23 cellular contexts compared by ENCODE assay signal in the genomic region with DNA sequence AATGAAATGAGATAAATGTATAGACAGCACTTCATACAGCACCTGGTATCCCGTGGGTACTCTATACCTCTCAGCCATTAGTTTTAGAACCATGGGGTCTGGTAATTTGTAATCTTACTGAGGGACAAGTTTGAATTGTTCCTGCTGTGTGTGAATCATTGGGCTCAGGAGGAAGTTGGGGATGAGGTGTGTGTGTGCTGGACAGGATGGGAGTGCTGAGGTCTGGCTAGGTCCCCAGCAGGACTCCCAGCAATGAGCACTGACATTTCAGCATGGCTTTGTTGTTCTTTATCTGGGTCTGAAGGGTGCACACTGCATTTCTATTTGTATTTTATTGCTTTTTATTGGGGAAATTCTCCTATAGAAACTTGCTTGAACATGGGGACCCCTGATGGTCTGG.
"Had no signal": no experiment of that assay in that cellular context is flagged by ENCODE, and none has a peak within 500 bp of the region (broad histone marks: within the 10 kb centered on the region; RNA-seq: fewer than 3 reads in every experiment).

No MANE protein-coding gene starts in this region.

- H3K4me1 ChIP-seq: pancreas, suprapubic skin, transverse colon, vagina had no signal

- H3K9me3 ChIP-seq: esophagus squamous epithelium, pancreas, suprapubic skin, transverse colon, vagina had no signal

- ATAC-seq: activated CD8-positive, alpha-beta memory T cell treated with anti-CD3 and anti-CD28 coated beads, Interleukin-2, amount 10 ng/mL, durations not matched to agents 7 days and 5 days; activated T-helper 17 cell treated with anti-CD3 and anti-CD28 coated beads, Interleukin-2, amount 50 U/mL, for 72 hours; left cardiac atrium; naive thymus-derived CD4-positive, alpha-beta T cell; pancreas; sciatic nerve; stimulated activated naive CD8-positive, alpha-beta T cell treated with anti-CD3 and anti-CD28 coated beads, Interleukin-15, amount 100 ng/mL, for 72 hours had no signal

- H3K79me2 ChIP-seq: hepatocyte had no signal

- H3K4me3 ChIP-seq: esophagus squamous epithelium, hepatocyte, pancreas, smooth muscle cell, suprapubic skin, transverse colon, vagina had no signal

- H3K36me3 ChIP-seq: esophagus squamous epithelium, pancreas, suprapubic skin, transverse colon, vagina had no signal

- H3K27ac ChIP-seq: esophagus squamous epithelium, hepatocyte, pancreas, suprapubic skin, transverse colon, vagina had no signal

- DNase-seq: activated CD4-positive, alpha-beta memory T cell treated with anti-CD3 and anti-CD28 coated beads, Interleukin-2, amount 10 ng/mL, durations not matched to agents 7 days and 5 days; activated CD4-positive, alpha-beta T cell treated with anti-CD3 and anti-CD28 coated beads for 48 hours; activated CD4-positive, CD25-positive, alpha-beta regulatory T cell; activated CD8-positive, alpha-beta memory T cell treated with anti-CD3 and anti-CD28 coated beads, Interleukin-2, amount 10 ng/mL, durations not matched to agents 7 days and 5 days; activated naive CD4-positive, alpha-beta T cell; activated naive CD8-positive, alpha-beta T cell treated with anti-CD3 and anti-CD28 coated beads for 36 hours; amniotic stem cell; cortex of kidney; effector CD8-positive, alpha-beta T cell; esophagus squamous epithelium; left cardiac atrium; mesendoderm; naive thymus-derived CD4-positive, alpha-beta T cell; pancreas; stimulated activated CD4-positive, alpha-beta T cell treated with anti-CD3 and anti-CD28 coated beads, Interleukin-4, amount 100 ng/mL, for 1 hour; stimulated activated naive CD8-positive, alpha-beta T cell treated with anti-CD3 and anti-CD28 coated beads, Interleukin-15, amount 100 ng/mL, for 72 hours; transverse colon had no signal

- H3K4me2 ChIP-seq: hepatocyte, smooth muscle cell had no signal

- H3K27me3 ChIP-seq: esophagus squamous epithelium, hepatocyte, pancreas, suprapubic skin, transverse colon, vagina had no signal

- H2AFZ ChIP-seq: hepatocyte had no signal
